ENCODE assay signal across 22 cellular contexts in the genomic region with DNA sequence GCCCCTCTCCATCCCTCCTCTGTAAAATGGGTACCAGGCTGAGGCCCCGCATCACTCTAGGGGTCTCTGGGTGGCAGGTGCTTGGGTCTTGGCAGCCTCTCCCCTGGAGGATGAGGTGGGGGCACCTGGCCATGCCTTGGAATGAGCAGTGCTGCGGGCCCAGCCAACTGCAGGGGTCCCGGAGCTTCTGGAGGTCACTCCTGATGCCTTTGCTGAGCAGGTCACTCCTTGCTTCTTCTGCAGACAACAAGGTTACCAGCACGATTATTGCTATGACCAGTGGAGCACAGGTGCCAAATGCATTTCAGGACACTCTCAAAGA. TPM values are rescaled to one million over a fixed set of nuclear protein-coding genes. Genes with fewer than 3 reads are reported as not detected.
DNase-seq lines count a peak whose midpoint lies in the region; ATAC-seq, FAIRE-seq and TF ChIP-seq lines count a peak whose summit lies in the region.
"Had no signal": no experiment of that assay in that cellular context is flagged by ENCODE, and none has a peak within 500 bp of the region (broad histone marks: within the 10 kb centered on the region; RNA-seq: fewer than 3 reads in every experiment).

No MANE protein-coding gene starts in this region.

- ATAC-seq in left cardiac atrium (no peak), HG02938 (IDR thresholded peaks at IDR 0.05; ENCODE audit: unreplicated experiment) (no peak)
- ATAC-seq: GM23338 had no signal

- H2BK5ac ChIP-seq in mesenchymal stem cell (ENCODE audit: low read depth, low read length, poor library complexity, severe bottlenecking): no peak overlapping the region

- H3K27me3 ChIP-seq in astrocyte (ENCODE audit: insufficient read depth, low read length) (peaks cover 3% of the 10 kb centered on the region), mesenchymal stem cell (ENCODE audit: control insufficient read depth in 1 of 2, insufficient read depth in 1 of 2, low read length in 2 of 2) (no peaks in the 10 kb centered on the region)
- H3K27me3 ChIP-seq: Peyer's patch had no signal

- H3K9me3 ChIP-seq in astrocyte (ENCODE audit: insufficient read depth, low read depth, low read length) (no peaks in the 10 kb centered on the region), mesenchymal stem cell (ENCODE audit: control insufficient read depth, low read length) (no peaks in the 10 kb centered on the region)
- H3K9me3 ChIP-seq: Peyer's patch had no signal

- H4K8ac ChIP-seq in mesenchymal stem cell (ENCODE audit: low read length): no peak overlapping the region

- intact Hi-C loops in cardiac septum (cut with DNase I): no loop called here
- intact Hi-C loops in left cardiac atrium (cut with DNase I): no loop called here

- no peaks in the 10 kb centered on the region for H3K79me2 ChIP-seq in astrocyte (ENCODE audit: insufficient read depth, low read length)

- H3K27ac ChIP-seq in astrocyte (ENCODE audit: low read depth, low read length) (no peak overlapping the region), mesenchymal stem cell (ENCODE audit: low read length, poor library complexity, severe bottlenecking) (no peak overlapping the region), urinary bladder (ENCODE audit: low read depth) (peak overlapping the region; percentile 31)

- H3K27ac Mint-ChIP-seq in astrocyte (ENCODE audit: unreplicated experiment): no peak overlapping the region
- H3K27ac Mint-ChIP-seq: GM23338 had no signal

- peaks cover 23% of the 10 kb centered on the region for H3K4me1 Mint-ChIP-seq in astrocyte (ENCODE audit: low read depth, unreplicated experiment)
- H3K4me1 Mint-ChIP-seq: CD4-positive, alpha-beta memory T cell had no signal

- H2AFZ ChIP-seq in astrocyte (ENCODE audit: low read depth, low read length) (no peak overlapping the region), mesenchymal stem cell (ENCODE audit: low read depth, low read length) (no peak overlapping the region)
- H2AFZ ChIP-seq: GM23338 had no signal

- no peaks in the 10 kb centered on the region for H3K36me3 ChIP-seq in astrocyte (ENCODE audit: insufficient read depth, low read length)
- H3K36me3 ChIP-seq in mesenchymal stem cell (ENCODE audit: control insufficient read depth in 1 of 2, insufficient read depth in 2 of 2, low read depth in 1 of 2, low read length in 2 of 2): no peaks in the 10 kb centered on the region
- H3K36me3 ChIP-seq in urinary bladder (ENCODE audit: insufficient read depth): no peaks in the 10 kb centered on the region
- H3K36me3 ChIP-seq: Peyer's patch had no signal

- H3K4me2 ChIP-seq in astrocyte (ENCODE audit: low read length): peak overlapping the region; percentile 54
- no peak overlapping the region for H3K4me2 ChIP-seq in mesenchymal stem cell (ENCODE audit: low read length, poor library complexity, severe bottlenecking)
- H3K4me2 ChIP-seq: GM23338 had no signal

- H2AK5ac ChIP-seq in mesenchymal stem cell (ENCODE audit: low read length, severe bottlenecking): peak overlapping the region; percentile 5

- peak overlapping the region in 1 of 2 experiments; percentile 32 for H3K18ac ChIP-seq in mesenchymal stem cell (ENCODE audit: low read depth in 1 of 2, low read length in 2 of 2)

- H2BK12ac ChIP-seq in mesenchymal stem cell (ENCODE audit: low read length in 2 of 2): peak overlapping the region; percentile 0 to 4

- no peak overlapping the region for H3K4ac ChIP-seq in mesenchymal stem cell (ENCODE audit: low read depth in 1 of 2, low read length in 2 of 2)

- H3K27me3 Mint-ChIP-seq in astrocyte (ENCODE audit: low read depth, unreplicated experiment): no peaks in the 10 kb centered on the region

- H3K23ac ChIP-seq in mesenchymal stem cell (ENCODE audit: low read length in 2 of 2): no peak overlapping the region

- no peak overlapping the region for H3K4me3 Mint-ChIP-seq in astrocyte (ENCODE audit: unreplicated experiment)
- H3K4me3 Mint-ChIP-seq: CD4-positive, alpha-beta memory T cell; GM23338 had no signal

- H2BK15ac ChIP-seq in mesenchymal stem cell (ENCODE audit: low read depth, poor library complexity, severe bottlenecking): no peak overlapping the region

- H4K20me1 ChIP-seq in astrocyte (ENCODE audit: insufficient read depth, low read length): no peaks in the 10 kb centered on the region

- peak; percentile 62 for DNase-seq in cardiac septum (ENCODE audit: low spot score)
- no peak for DNase-seq in left cardiac atrium
- DNase-seq in astrocyte (ENCODE audit: low read depth): no peak
- no peak for DNase-seq in mesenchymal stem cell
- no peak for DNase-seq in AG08395 (ENCODE audit: low spot score)
- DNase-seq in C1 segment of cervical spinal cord (lab: John Stamatoyannopoulos, UW): no peak
- DNase-seq: CD4-positive, alpha-beta memory T cell; NCI-H1417 treated with DMSO at 0.1 percent for 48 hours; NCI-H187 treated with DMSO at 0.1 percent for 48 hours; NCI-H345; NCI-H524 treated with DMSO at 0.1 percent for 48 hours; SHP77 had no signal

- H3K9ac ChIP-seq in astrocyte (ENCODE audit: low read length): no peak overlapping the region
- H3K9ac ChIP-seq in mesenchymal stem cell (ENCODE audit: low read length): no peak overlapping the region

- H3K9me3 Mint-ChIP-seq in astrocyte (ENCODE audit: unreplicated experiment): peaks cover 1% of the 10 kb centered on the region
- H3K9me3 Mint-ChIP-seq: CD4-positive, alpha-beta memory T cell; GM23338 had no signal

- H3K4me1 ChIP-seq in astrocyte (ENCODE audit: insufficient read depth, low read length) (peaks cover 34% of the 10 kb centered on the region), mesenchymal stem cell (ENCODE audit: control insufficient read depth, insufficient read depth, low read depth, low read length) (peaks cover 56% of the 10 kb centered on the region), urinary bladder (ENCODE audit: insufficient read depth) (no peaks in the 10 kb centered on the region)

- FAIRE-seq in astrocyte (lab: Jason Lieb, UNC): no peak
- FAIRE-seq: GM12891, GM18507 had no signal

- H3K14ac ChIP-seq in mesenchymal stem cell (ENCODE audit: low read length in 2 of 2): peak overlapping the region in 1 of 2 experiments; percentile 9

- H2BK120ac ChIP-seq in mesenchymal stem cell (ENCODE audit: low read depth, low read length): no peak overlapping the region

- no peak overlapping the region for H3K4me3 ChIP-seq in astrocyte (ENCODE audit: insufficient read depth, low read depth, low read length)
- no peak overlapping the region for H3K4me3 ChIP-seq in mesenchymal stem cell (ENCODE audit: insufficient read depth in 1 of 2, low read depth in 1 of 2, low read length in 2 of 2)
- H3K4me3 ChIP-seq in urinary bladder (ENCODE audit: low read depth, low read length): no peak overlapping the region
- H3K4me3 ChIP-seq: GM23338, Peyer's patch had no signal

- TF ChIP-seq CTCF in astrocyte (IDR thresholded peaks at IDR 0.05; ENCODE audit: insufficient read depth, low read depth, low read length): no peak

- WGBS in mesenchymal stem cell: 79% methylated on average over 4 of the region's 4 CpGs
- WGBS in urinary bladder: 89% methylated on average over 4 of the region's 4 CpGs

- no peaks in the 10 kb centered on the region for H3K36me3 Mint-ChIP-seq in astrocyte (ENCODE audit: low read depth, unreplicated experiment)
- H3K36me3 Mint-ChIP-seq: CD4-positive, alpha-beta memory T cell had no signal

- H3K79me1 ChIP-seq in mesenchymal stem cell (replicated peaks; ENCODE audit: low read length, poor library complexity, severe bottlenecking): no peaks in the 10 kb centered on the region

- H4K91ac ChIP-seq in mesenchymal stem cell (ENCODE audit: low read length): peak overlapping the region; percentile 5

RNA-seq across cellular contexts. Expression of a gene that starts 22.4 kb away (rescaled TPM):
- total RNA-seq in cardiac septum: 0.16 TPM
- total RNA-seq in left cardiac atrium: not detected
- 0.94 and 1.4 TPM in 2 replicates for total RNA-seq in astrocyte
- 0.17 TPM for polyA plus RNA-seq in mesenchymal stem cell (2013, experiment 1 of 2)
- polyA plus RNA-seq in mesenchymal stem cell (2013, experiment 2 of 2): 0.16 TPM
- total RNA-seq in urinary bladder: 0.63 TPM
- 0.41 TPM for polyA plus RNA-seq in urinary bladder
- total RNA-seq: CD4-positive, alpha-beta memory T cell had no signal

RNA-seq across cellular contexts. Expression of a gene that starts 58.3 kb away (rescaled TPM):
- total RNA-seq in cardiac septum (not detected), left cardiac atrium (not detected), astrocyte (not detected in 2 replicates), urinary bladder (not detected)
- polyA plus RNA-seq in mesenchymal stem cell (2013, experiment 1 of 2): 0.01 TPM
- polyA plus RNA-seq in mesenchymal stem cell (2013, experiment 2 of 2): 0.01 TPM
- polyA plus RNA-seq in urinary bladder: not detected
- total RNA-seq: A172; Calu3; CD4-positive, alpha-beta memory T cell; GM23338; M059J; Peyer's patch had no signal
- polyA plus RNA-seq: BJ; CD4-positive, alpha-beta memory T cell; GM23338 had no signal
